23 cellular contexts compared by ENCODE assay signal in genomic region chr4:161702287-161702686, GRCh38.
A peak's percentile ranks its signal among the peaks of the same experiment; 100 is the strongest.
DNase-seq lines count a peak whose midpoint lies in the region; ATAC-seq and TF ChIP-seq lines count a peak whose summit lies in the region.
"Had no signal": no experiment of that assay in that cellular context is flagged by ENCODE, and none has a peak within 500 bp of the region (broad histone marks: within the 10 kb centered on the region; RNA-seq: fewer than 3 reads in every experiment).

No MANE protein-coding gene starts in this region.

- H3K79me2 ChIP-seq in OCI-LY3 (ENCODE audit: low read length), result no peaks in the 10 kb centered on the region

- H3K27me3 ChIP-seq in BJ (ENCODE audit: control insufficient read depth, insufficient read depth, low read length) (no peaks in the 10 kb centered on the region), OCI-LY3 (ENCODE audit: low read depth, low read length) (no peaks in the 10 kb centered on the region)
- H3K27me3 ChIP-seq: vagina had no signal

- H3K4me3 ChIP-seq in BJ (ENCODE audit: low read depth, low read length) (no peak overlapping the region), OCI-LY3 (ENCODE audit: low read length) (no peak overlapping the region)
- H3K4me3 ChIP-seq: vagina had no signal

- no peaks in the 10 kb centered on the region for H4K20me1 ChIP-seq in OCI-LY3 (ENCODE audit: insufficient read depth, low read length)

- peak; percentile 65 for ATAC-seq in GM18867 (IDR thresholded peaks at IDR 0.05; ENCODE audit: unreplicated experiment)
- no peak for ATAC-seq in GM21528 (IDR thresholded peaks at IDR 0.05; ENCODE audit: low FRiP score, unreplicated experiment)
- ATAC-seq: CD8-positive, alpha-beta T cell; left cardiac atrium had no signal

- no peak overlapping the region for H3K4me2 ChIP-seq in OCI-LY3 (ENCODE audit: low read length)

- H3K27ac ChIP-seq in OCI-LY3 (ENCODE audit: low read length), result no peak overlapping the region
- H3K27ac ChIP-seq: vagina had no signal

- DNase-seq in BJ (ENCODE audit: low read depth) (no peak), iPS-NIHi11 (ENCODE audit: low spot score) (peak; percentile 6), NCI-H774 (lab: John Stamatoyannopoulos, UW) (no peak), HPDE6-E6E7 (ENCODE audit: extremely low spot score) (no peak), pons (ENCODE audit: low spot score) (no peak)
- DNase-seq: activated CD4-positive, alpha-beta T cell treated with anti-CD3 and anti-CD28 coated beads, Interleukin-2, amount 50 U/mL, for 1 hour; activated CD8-positive, alpha-beta memory T cell treated with anti-CD3 and anti-CD28 coated beads, Interleukin-2, amount 50 U/mL, for 4 hours; activated effector memory CD4-positive, alpha-beta T cell treated with anti-CD3 and anti-CD28 coated beads, Interleukin-2, amount 50 U/mL, for 16 hours; CD8-positive, alpha-beta T cell; DND-41; foreskin melanocyte; left cardiac atrium; NCI-H1105; NCI-H2081 treated with DMSO at 0.1 percent for 48 hours; NCI-H510A; Right ventricle myocardium superior; stimulated activated CD4-positive, alpha-beta T cell treated with anti-CD3 and anti-CD28 coated beads, Interleukin-12 subunit alpha, Interleukin-12 subunit beta, amount 100 ng/mL, for 4 hours; stimulated activated CD8-positive, alpha-beta memory T cell treated with anti-CD3 and anti-CD28 coated beads, Interleukin-4, amount 100 ng/mL, for 48 hours; T-helper 1 cell had no signal

- CTCF ChIA-PET in BJ (lab: Yijun Ruan, JAX), result interaction anchor here (0.8 kb wide), 1 partner anchor 20 kb away, joined by 3 read pairs; no protein-coding TSS in a partner anchor

- POLR2A ChIA-PET in BJ (lab: Charles Lee), result no interaction called here

- H3K36me3 ChIP-seq in BJ (ENCODE audit: control insufficient read depth, insufficient read depth, low read length) (no peaks in the 10 kb centered on the region), OCI-LY3 (replicated peaks; ENCODE audit: low read depth, low read length) (no peaks in the 10 kb centered on the region)
- H3K36me3 ChIP-seq: vagina had no signal

- TF ChIP-seq CTCF in BJ (IDR thresholded peaks at IDR 0.05; ENCODE audit: insufficient read depth, low read depth, low read length), result peak; percentile 17; the same call in 1 of the 2 replicates
- peak; percentile 34 for TF ChIP-seq CTCF in OCI-LY3 (IDR thresholded peaks at IDR 0.05; ENCODE audit: low read depth, low read length)

- H3K9ac ChIP-seq in OCI-LY3 (ENCODE audit: low read length), result no peak overlapping the region

- H3K9me3 ChIP-seq in OCI-LY3 (ENCODE audit: insufficient read depth, low read length), result no peaks in the 10 kb centered on the region
- H3K9me3 ChIP-seq: vagina had no signal

- no peaks in the 10 kb centered on the region for H3K4me1 ChIP-seq in OCI-LY3 (ENCODE audit: low read length)
- H3K4me1 ChIP-seq: vagina had no signal

- no peak overlapping the region; the same call in 1 of the 2 replicates for H2AFZ ChIP-seq in OCI-LY3 (ENCODE audit: low read depth, low read length)
